ENCODE assay signal across 13 cellular contexts in genomic region chr6:152272486-152272885, GRCh38.
DNase-seq lines count a peak whose midpoint lies in the region; ATAC-seq and TF ChIP-seq lines count a peak whose summit lies in the region.
"Had no signal": no experiment of that assay in that cellular context is flagged by ENCODE, and none has a peak within 500 bp of the region (broad histone marks: within the 10 kb centered on the region; RNA-seq: fewer than 3 reads in every experiment).

No MANE protein-coding gene starts in this region.

- no peaks in the 10 kb centered on the region for H3K27me3 ChIP-seq in right atrium auricular region
- no peaks in the 10 kb centered on the region for H3K27me3 ChIP-seq in gastrocnemius medialis
- H3K27me3 ChIP-seq: neutrophil had no signal

- TF ChIP-seq CTCF in right atrium auricular region (IDR thresholded peaks at IDR 0.05) (no peak), gastrocnemius medialis (IDR thresholded peaks at IDR 0.05 in 4 of 5, conservative IDR thresholded peaks at IDR 0.05 in 1 of 5) (no peak)

- H3K9me3 ChIP-seq in right atrium auricular region (no peaks in the 10 kb centered on the region), gastrocnemius medialis (no peaks in the 10 kb centered on the region)
- H3K9me3 ChIP-seq: neutrophil had no signal

- ATAC-seq in gastrocnemius medialis (peak; percentile 36 to 41), HG02798 (IDR thresholded peaks at IDR 0.05; ENCODE audit: poor library complexity, unreplicated experiment) (no peak), HG03354 (IDR thresholded peaks at IDR 0.05; ENCODE audit: poor library complexity, severe bottlenecking, unreplicated experiment) (no peak)

- H3K4me1 ChIP-seq in right atrium auricular region = peaks cover 0 to 56% of the 10 kb centered on the region in 2 donors
- H3K4me1 ChIP-seq in gastrocnemius medialis = peaks cover 43 to 54% of the 10 kb centered on the region in 2 donors

- H3K4me3 ChIP-seq in right atrium auricular region (no peak overlapping the region), gastrocnemius medialis (peak overlapping the region in 3 of 4 donors; percentile 9 to 29 (median 13))

- in situ Hi-C loops in gastrocnemius medialis (cut with MboI; ENCODE audit: low sequenced_read_pairs in 4 of 4) = loop anchor here (25.0 kb wide), 3 partner anchors 510 to 835 kb away; no protein-coding TSS in a partner anchor

- DNase-seq in H4 (ENCODE audit: low spot score) (peak; percentile 5), astrocyte of the hippocampus (ENCODE audit: low read depth, low spot score) (peak; percentile 57), right atrium auricular region (ENCODE audit: low spot score) (no peak), gastrocnemius medialis (no peak), HPDE6-E6E7 (ENCODE audit: extremely low spot score) (no peak)
- no peak for DNase-seq in activated naive CD4-positive, alpha-beta T cell treated with anti-CD3 and anti-CD28 coated beads, Interleukin-2, amount 50 U/mL, for 16 hours
- DNase-seq: activated CD4-positive, alpha-beta T cell treated with anti-CD3 and anti-CD28 coated beads for 48 hours; effector CD8-positive, alpha-beta T cell; glutamatergic neuron; NCI-H1105 treated with DMSO at 0.1 percent for 48 hours had no signal

- peak overlapping the region; percentile 70 to 74 for H3K27ac ChIP-seq in right atrium auricular region
- H3K27ac ChIP-seq in gastrocnemius medialis = peak overlapping the region; percentile 71 to 84 (median 78)
- H3K27ac ChIP-seq: neutrophil had no signal

- H3K36me3 ChIP-seq in right atrium auricular region (peaks cover 24% of the 10 kb centered on the region), gastrocnemius medialis (no peaks in the 10 kb centered on the region)

- intact Hi-C loops in gastrocnemius medialis (cut with DNase I; ENCODE audit: low total_unique reads) = loop anchor here (5.0 kb wide), 1 partner anchor 595 kb away; no protein-coding TSS in a partner anchor

- no peak for TF ChIP-seq POLR2A in gastrocnemius medialis (IDR thresholded peaks at IDR 0.05)

Comparison
In these comparisons a context has a peak if more than half of its experiments do, and no peak if none do; other contexts are left out.
1. DNase-seq: peak in H4 (single experiment) and astrocyte of the hippocampus (single experiment); none in right atrium auricular region (single experiment), gastrocnemius medialis (0 of 2), HPDE6-E6E7 (single experiment) and activated naive CD4-positive, alpha-beta T cell treated with anti-CD3 and anti-CD28 coated beads, Interleukin-2, amount 50 U/mL, for 16 hours (single experiment).
2. H3K4me3 ChIP-seq: peak in gastrocnemius medialis (3 of 4); none in right atrium auricular region (0 of 2).
3. ATAC-seq: peak in gastrocnemius medialis (2 of 2); none in HG02798 (single experiment) and HG03354 (single experiment).